8 cellular contexts compared by ENCODE assay signal in genomic region chr12:121839106-121839992, GRCh38. TPM values are rescaled to one million over a fixed set of nuclear protein-coding genes. Genes with fewer than 3 reads are reported as not detected.
A peak's percentile ranks its signal among the peaks of the same experiment; 100 is the strongest.
DNase-seq lines count a peak whose midpoint lies in the region; ATAC-seq, FAIRE-seq and TF ChIP-seq lines count a peak whose summit lies in the region.

No MANE protein-coding gene starts in this region.

- H3K36me3 ChIP-seq in BLaER1 = no peaks in the 10 kb centered on the region
- peaks cover 0 to 57% (median 20%) of the 10 kb centered on the region in 4 donors for H3K36me3 ChIP-seq in right lobe of liver

- peak; percentile 86 for ATAC-seq in HG03457 (IDR thresholded peaks at IDR 0.05; ENCODE audit: unreplicated experiment)
- peak; percentile 93 to 96 (median 96) for ATAC-seq in right lobe of liver

- H3K27ac ChIP-seq in BLaER1 (peak overlapping the region; percentile 74), right lobe of liver (peak overlapping the region in 2 of 3 donors; percentile 31 to 42)

- 37% methylated on average over 33 of the region's 53 CpGs for WGBS in right lobe of liver (ENCODE audit: insufficient coverage, low coverage, low lambda C conversion rate, missing lambda C conversion rate)

- TF ChIP-seq POLR2A in right lobe of liver (IDR thresholded peaks at IDR 0.05) = peak; percentile 60

- H3K27me3 ChIP-seq in BLaER1 (no peaks in the 10 kb centered on the region), right lobe of liver (no peaks in the 10 kb centered on the region)

- peak overlapping the region; percentile 98 for H3K4me2 ChIP-seq in BLaER1

- H3K9me3 ChIP-seq in BLaER1 (no peaks in the 10 kb centered on the region), right lobe of liver (no peaks in the 10 kb centered on the region)

- no peaks in the 10 kb centered on the region for H4K20me1 ChIP-seq in BLaER1

- H3K4me3 ChIP-seq in BLaER1 = peak overlapping the region; percentile 74
- peak overlapping the region; percentile 44 to 47 (median 46) for H3K4me3 ChIP-seq in right lobe of liver

- peak; percentile 92 for FAIRE-seq in GM19239 (lab: Jason Lieb, UNC)

- H3K9ac ChIP-seq in BLaER1 = peak overlapping the region; percentile 85

- TF ChIP-seq CTCF in right lobe of liver (IDR thresholded peaks at IDR 0.05) = peak; percentile 20 to 36 (median 26)

- peaks cover 16% of the 10 kb centered on the region for H3K4me1 ChIP-seq in BLaER1
- no peaks in the 10 kb centered on the region for H3K4me1 ChIP-seq in right lobe of liver

- peak; percentile 99 for DNase-seq in GM19239 (ENCODE audit: insufficient read length, low spot score)
- DNase-seq in NCI-H526 treated with DMSO at 0.1 percent for 48 hours (lab: John Stamatoyannopoulos, UW) = peak; percentile 93
- DNase-seq in activated CD4-positive, alpha-beta T cell treated with anti-CD3 and anti-CD28 coated beads, Interleukin-2, amount 50 U/mL, for 24 hours (ENCODE audit: low read depth in 1 of 2, low spot score in 1 of 2) = peak; percentile 99
- DNase-seq in dermis microvascular lymphatic vessel endothelial cell (ENCODE audit: low read depth in 2 of 2) = peak; percentile 94 to 98
- DNase-seq in right lobe of liver = peak; percentile 98 to 99 (median 99)
- peak; percentile 100 for DNase-seq in stimulated activated CD4-positive, alpha-beta T cell treated with anti-CD3 and anti-CD28 coated beads, Interleukin-4, amount 100 ng/mL, for 24 hours

- intact Hi-C loops in right lobe of liver (cut with DNase I) = no loop called here

RNA-seq across cellular contexts. Expression of gene HPD, which starts 19.3 kb away (rescaled TPM):
- total RNA-seq in dermis microvascular lymphatic vessel endothelial cell (not detected in 2 replicates), right lobe of liver (1,000 to 10,000 TPM in 4 of 6 experiments, 100 to 1,000 TPM in 2; 649 to 1,803 (median 1,080) TPM)

RNA-seq across cellular contexts. Expression of gene SETD1B, which starts 35.5 kb away (rescaled TPM):
- total RNA-seq in dermis microvascular lymphatic vessel endothelial cell (1.3 and 3.3 TPM in 2 replicates), right lobe of liver (10 to 100 TPM in 3 of 6 experiments, 1 to 10 TPM in 3; 3.7 to 20.0 (median 9.3) TPM)

RNA-seq across cellular contexts. Expression of gene RHOF, which starts 45.9 kb away (rescaled TPM):
- 2.3 and 2.5 TPM in 2 replicates for total RNA-seq in dermis microvascular lymphatic vessel endothelial cell
- 10 to 100 TPM in 2 of 6 experiments, 1 to 10 TPM in 4; 3.7 to 16.2 (median 5.0) TPM for total RNA-seq in right lobe of liver

RNA-seq across cellular contexts. Expression of gene PSMD9, which starts 49.2 kb away (rescaled TPM):
- total RNA-seq in dermis microvascular lymphatic vessel endothelial cell (64.4 and 71.4 TPM in 2 replicates), right lobe of liver (10 to 100 TPM; 20.0 to 56.4 (median 28.4) TPM)

Comparison
In these comparisons a context has a peak if more than half of its experiments do, and no peak if none do; other contexts are left out.
1. Peak in every context shown above with its lines: DNase-seq, ATAC-seq, H3K4me3 ChIP-seq and H3K27ac ChIP-seq.
2. RNA of gene HPD, which starts 19.3 kb away (total RNA-seq): 649 to 1,803 TPM in right lobe of liver; not detected in dermis microvascular lymphatic vessel endothelial cell; every median in the first group is over 100 times any median in the second.